ENCODE assay signal across 1 cellular context in the genomic region with DNA sequence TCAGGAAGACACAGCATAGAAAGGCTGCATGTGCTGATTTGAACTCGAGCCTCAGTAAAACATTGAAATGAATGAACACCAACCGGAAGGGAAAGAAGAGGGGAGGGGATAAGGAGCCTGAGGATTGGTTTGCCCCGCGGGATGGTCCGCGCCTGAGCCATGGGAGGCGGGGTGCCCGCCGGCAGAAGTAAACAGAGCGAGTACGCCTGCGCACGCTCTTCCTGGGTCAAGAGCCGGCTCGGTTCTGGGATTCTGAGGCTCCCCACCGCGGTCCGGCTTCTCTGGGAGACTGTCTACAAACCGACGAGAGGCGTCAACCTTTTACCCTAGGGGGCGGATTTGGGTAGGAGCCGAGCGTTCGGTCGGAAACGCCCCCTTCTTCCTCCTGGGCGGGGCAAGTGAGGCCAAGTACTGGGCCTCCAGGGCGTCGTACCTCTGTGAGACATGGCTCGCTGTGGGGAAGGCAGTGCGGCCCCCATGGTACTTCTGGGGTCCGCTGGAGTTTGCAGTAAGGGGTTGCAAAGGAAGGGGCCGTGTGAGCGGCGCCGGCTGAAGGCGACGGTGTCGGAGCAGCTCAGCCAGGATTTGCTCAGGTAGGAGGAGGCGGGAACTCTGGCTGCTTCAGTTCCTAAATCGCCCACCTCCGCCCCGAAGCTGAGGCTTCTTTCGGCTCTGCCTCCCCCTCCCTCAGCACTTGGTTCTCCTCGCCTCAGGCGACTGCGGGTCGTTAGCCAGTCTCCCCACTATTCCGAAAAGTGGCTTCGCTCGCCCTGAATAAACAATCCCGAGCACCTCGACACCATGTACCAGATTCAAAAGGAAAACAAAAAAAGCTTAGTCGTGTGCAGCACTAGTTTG.
TF ChIP-seq lines count a peak whose summit lies in the region.

A gene (plus strand): TSS at position 218 of the 858 bp plus-strand sequence. CDS start 227 bp downstream, at position 445.

TF ChIP-seq in K562, 482 proteins besides CTCF, POLR2A, EP300 and RAD21 (continued from another document and continues in another):
- TF ChIP-seq, protein P1, sequence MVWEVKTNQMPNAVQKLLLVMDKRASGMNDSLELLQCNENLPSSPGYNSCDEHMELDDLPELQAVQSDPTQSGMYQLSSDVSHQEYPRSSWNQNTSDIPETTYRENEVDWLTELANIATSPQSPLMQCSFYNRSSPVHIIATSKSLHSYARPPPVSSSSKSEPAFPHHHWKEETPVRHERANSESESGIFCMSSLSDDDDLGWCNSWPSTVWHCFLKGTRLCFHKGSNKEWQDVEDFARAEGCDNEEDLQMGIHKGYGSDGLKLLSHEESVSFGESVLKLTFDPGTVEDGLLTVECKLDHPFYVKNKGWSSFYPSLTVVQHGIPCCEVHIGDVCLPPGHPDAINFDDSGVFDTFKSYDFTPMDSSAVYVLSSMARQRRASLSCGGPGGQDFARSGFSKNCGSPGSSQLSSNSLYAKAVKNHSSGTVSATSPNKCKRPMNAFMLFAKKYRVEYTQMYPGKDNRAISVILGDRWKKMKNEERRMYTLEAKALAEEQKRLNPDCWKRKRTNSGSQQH (CRISPR knock-in tag; IDR thresholded peaks at IDR 0.05): peak; percentile 54; the same call in 1 of the 2 replicates
- peak; percentile 71 for TF ChIP-seq GABPA (tag; conservative IDR thresholded peaks at IDR 0.05; ENCODE audit: low read depth)
- no peak for TF ChIP-seq ZNF121 (CRISPR knock-in tag; conservative IDR thresholded peaks at IDR 0.05)
- TF ChIP-seq ZNF77 (CRISPR knock-in tag; IDR thresholded peaks at IDR 0.05): no peak
- no peak for TF ChIP-seq ZNF436 (CRISPR knock-in tag; IDR thresholded peaks at IDR 0.05)
- TF ChIP-seq, protein P2, sequence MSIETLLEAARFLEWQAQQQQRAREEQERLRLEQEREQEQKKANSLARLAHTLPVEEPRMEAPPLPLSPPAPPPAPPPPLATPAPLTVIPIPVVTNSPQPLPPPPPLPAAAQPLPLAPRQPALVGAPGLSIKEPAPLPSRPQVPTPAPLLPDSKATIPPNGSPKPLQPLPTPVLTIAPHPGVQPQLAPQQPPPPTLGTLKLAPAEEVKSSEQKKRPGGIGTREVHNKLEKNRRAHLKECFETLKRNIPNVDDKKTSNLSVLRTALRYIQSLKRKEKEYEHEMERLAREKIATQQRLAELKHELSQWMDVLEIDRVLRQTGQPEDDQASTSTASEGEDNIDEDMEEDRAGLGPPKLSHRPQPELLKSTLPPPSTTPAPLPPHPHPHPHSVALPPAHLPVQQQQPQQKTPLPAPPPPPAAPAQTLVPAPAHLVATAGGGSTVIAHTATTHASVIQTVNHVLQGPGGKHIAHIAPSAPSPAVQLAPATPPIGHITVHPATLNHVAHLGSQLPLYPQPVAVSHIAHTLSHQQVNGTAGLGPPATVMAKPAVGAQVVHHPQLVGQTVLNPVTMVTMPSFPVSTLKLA (conservative IDR thresholded peaks at IDR 0.05): peak; percentile 86 to 87
- 0 out of 2 replicates have a peak, but pooled peaks have one; percentile 29 for TF ChIP-seq SMARCE1 (IDR thresholded peaks at IDR 0.05)
- TF ChIP-seq ETV1 (tag; conservative IDR thresholded peaks at IDR 0.05; ENCODE audit: low read depth): peak; percentile 52
- no peak for TF ChIP-seq HNRNPK (IDR thresholded peaks at IDR 0.05; ENCODE audit: low read depth, low read length, poor library complexity, severe bottlenecking)
- TF ChIP-seq SIN3A (IDR thresholded peaks at IDR 0.05; ENCODE audit: borderline replicate concordance in 2 of 2, control insufficient read depth in 1 of 2, low read depth in 2 of 2, low read length in 2 of 2): peak; percentile 14 to 66; a peak in 1 of 4 replicates
- TF ChIP-seq GTF2E2 (tag; IDR thresholded peaks at IDR 0.05): no peak
- TF ChIP-seq EHMT2 (IDR thresholded peaks at IDR 0.05): no peak
- no peak for TF ChIP-seq CBX2 (IDR thresholded peaks at IDR 0.05; ENCODE audit: insufficient read depth, low read length, poor library complexity, severe bottlenecking)
- no peak for TF ChIP-seq JUN (IDR thresholded peaks at IDR 0.05; ENCODE audit: borderline replicate concordance, low read depth, low read length)
- no peak for TF ChIP-seq JUN (CRISPR knock-in tag; IDR thresholded peaks at IDR 0.05; ENCODE audit: borderline replicate concordance)
- peak; percentile 83; the same call in 1 of the 2 replicates for TF ChIP-seq BRD4 (IDR thresholded peaks at IDR 0.05)
- no peak for TF ChIP-seq NEUROD1 (IDR thresholded peaks at IDR 0.05; ENCODE audit: borderline replicate concordance, low read depth, low read length, partially characterized antibody)
- TF ChIP-seq, protein P3, sequence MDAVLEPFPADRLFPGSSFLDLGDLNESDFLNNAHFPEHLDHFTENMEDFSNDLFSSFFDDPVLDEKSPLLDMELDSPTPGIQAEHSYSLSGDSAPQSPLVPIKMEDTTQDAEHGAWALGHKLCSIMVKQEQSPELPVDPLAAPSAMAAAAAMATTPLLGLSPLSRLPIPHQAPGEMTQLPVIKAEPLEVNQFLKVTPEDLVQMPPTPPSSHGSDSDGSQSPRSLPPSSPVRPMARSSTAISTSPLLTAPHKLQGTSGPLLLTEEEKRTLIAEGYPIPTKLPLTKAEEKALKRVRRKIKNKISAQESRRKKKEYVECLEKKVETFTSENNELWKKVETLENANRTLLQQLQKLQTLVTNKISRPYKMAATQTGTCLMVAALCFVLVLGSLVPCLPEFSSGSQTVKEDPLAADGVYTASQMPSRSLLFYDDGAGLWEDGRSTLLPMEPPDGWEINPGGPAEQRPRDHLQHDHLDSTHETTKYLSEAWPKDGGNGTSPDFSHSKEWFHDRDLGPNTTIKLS (IDR thresholded peaks at IDR 0.05; ENCODE audit: borderline replicate concordance, low read depth): no peak
- peak; percentile 40 for TF ChIP-seq BRD9 (IDR thresholded peaks at IDR 0.05; ENCODE audit: low read depth, partially characterized antibody)
- TF ChIP-seq SREBF2 (CRISPR knock-in tag; IDR thresholded peaks at IDR 0.05): no peak
- TF ChIP-seq, protein P4, sequence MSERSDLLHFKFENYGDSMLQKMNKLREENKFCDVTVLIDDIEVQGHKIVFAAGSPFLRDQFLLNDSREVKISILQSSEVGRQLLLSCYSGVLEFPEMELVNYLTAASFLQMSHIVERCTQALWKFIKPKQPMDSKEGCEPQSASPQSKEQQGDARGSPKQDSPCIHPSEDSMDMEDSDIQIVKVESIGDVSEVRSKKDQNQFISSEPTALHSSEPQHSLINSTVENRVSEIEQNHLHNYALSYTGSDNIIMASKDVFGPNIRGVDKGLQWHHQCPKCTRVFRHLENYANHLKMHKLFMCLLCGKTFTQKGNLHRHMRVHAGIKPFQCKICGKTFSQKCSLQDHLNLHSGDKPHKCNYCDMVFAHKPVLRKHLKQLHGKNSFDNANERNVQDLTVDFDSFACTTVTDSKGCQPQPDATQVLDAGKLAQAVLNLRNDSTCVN (CRISPR knock-in tag; IDR thresholded peaks at IDR 0.05): no peak
- TF ChIP-seq HNRNPL (IDR thresholded peaks at IDR 0.05; ENCODE audit: low read depth, low read length): no peak
- 0 out of 2 replicates have a peak, but pooled peaks have one; percentile 37 for TF ChIP-seq EGR1 (conservative IDR thresholded peaks at IDR 0.05)
- TF ChIP-seq NFIX (CRISPR knock-in tag; IDR thresholded peaks at IDR 0.05; ENCODE audit: low read depth): no peak
- peak; percentile 50; the same call in 1 of the 2 replicates for TF ChIP-seq POLR2AphosphoS5 (IDR thresholded peaks at IDR 0.05; ENCODE audit: control insufficient read depth, insufficient read depth, low read depth, low read length)
- TF ChIP-seq, protein P5, sequence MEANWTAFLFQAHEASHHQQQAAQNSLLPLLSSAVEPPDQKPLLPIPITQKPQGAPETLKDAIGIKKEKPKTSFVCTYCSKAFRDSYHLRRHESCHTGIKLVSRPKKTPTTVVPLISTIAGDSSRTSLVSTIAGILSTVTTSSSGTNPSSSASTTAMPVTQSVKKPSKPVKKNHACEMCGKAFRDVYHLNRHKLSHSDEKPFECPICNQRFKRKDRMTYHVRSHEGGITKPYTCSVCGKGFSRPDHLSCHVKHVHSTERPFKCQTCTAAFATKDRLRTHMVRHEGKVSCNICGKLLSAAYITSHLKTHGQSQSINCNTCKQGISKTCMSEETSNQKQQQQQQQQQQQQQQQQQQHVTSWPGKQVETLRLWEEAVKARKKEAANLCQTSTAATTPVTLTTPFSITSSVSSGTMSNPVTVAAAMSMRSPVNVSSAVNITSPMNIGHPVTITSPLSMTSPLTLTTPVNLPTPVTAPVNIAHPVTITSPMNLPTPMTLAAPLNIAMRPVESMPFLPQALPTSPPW (CRISPR knock-in tag; IDR thresholded peaks at IDR 0.05): peak; percentile 67
- no peak for TF ChIP-seq E2F3 (CRISPR knock-in tag; IDR thresholded peaks at IDR 0.05)
- TF ChIP-seq FIP1L1 (IDR thresholded peaks at IDR 0.05; ENCODE audit: low read depth, low read length, poor library complexity, severe bottlenecking): no peak
- TF ChIP-seq, protein P6, sequence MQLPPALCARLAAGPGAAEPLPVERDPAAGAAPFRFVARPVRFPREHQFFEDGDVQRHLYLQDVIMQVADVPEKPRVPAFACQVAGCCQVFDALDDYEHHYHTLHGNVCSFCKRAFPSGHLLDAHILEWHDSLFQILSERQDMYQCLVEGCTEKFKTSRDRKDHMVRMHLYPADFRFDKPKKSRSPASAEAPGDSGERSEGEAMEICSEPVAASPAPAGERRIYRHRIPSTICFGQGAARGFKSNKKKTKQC (CRISPR knock-in tag; IDR thresholded peaks at IDR 0.05): peak; percentile 57; the same call in 1 of the 2 replicates
- peak; percentile 39; the same call in 1 of the 2 replicates for TF ChIP-seq SMAD4 (CRISPR knock-in tag; conservative IDR thresholded peaks at IDR 0.05)
- TF ChIP-seq, protein P7, sequence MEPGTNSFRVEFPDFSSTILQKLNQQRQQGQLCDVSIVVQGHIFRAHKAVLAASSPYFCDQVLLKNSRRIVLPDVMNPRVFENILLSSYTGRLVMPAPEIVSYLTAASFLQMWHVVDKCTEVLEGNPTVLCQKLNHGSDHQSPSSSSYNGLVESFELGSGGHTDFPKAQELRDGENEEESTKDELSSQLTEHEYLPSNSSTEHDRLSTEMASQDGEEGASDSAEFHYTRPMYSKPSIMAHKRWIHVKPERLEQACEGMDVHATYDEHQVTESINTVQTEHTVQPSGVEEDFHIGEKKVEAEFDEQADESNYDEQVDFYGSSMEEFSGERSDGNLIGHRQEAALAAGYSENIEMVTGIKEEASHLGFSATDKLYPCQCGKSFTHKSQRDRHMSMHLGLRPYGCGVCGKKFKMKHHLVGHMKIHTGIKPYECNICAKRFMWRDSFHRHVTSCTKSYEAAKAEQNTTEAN (CRISPR knock-in tag; IDR thresholded peaks at IDR 0.05): no peak
- TF ChIP-seq ETV5 (CRISPR knock-in tag; IDR thresholded peaks at IDR 0.05; ENCODE audit: low read depth): peak; percentile 30; the same call in 1 of the 2 replicates
- peak; percentile 75 for TF ChIP-seq ELF1 (tag; IDR thresholded peaks at IDR 0.05)
- TF ChIP-seq GABPB1 (CRISPR knock-in tag; IDR thresholded peaks at IDR 0.05): peak; percentile 62
- peak; percentile 86 for TF ChIP-seq RBFOX2 (IDR thresholded peaks at IDR 0.05; ENCODE audit: low read depth, low read length)
- no peak for TF ChIP-seq PURB (CRISPR knock-in tag; IDR thresholded peaks at IDR 0.05; ENCODE audit: low read depth)
- TF ChIP-seq TSC22D4 (tag; IDR thresholded peaks at IDR 0.05): no peak
- TF ChIP-seq SUPT5H (IDR thresholded peaks at IDR 0.05): peak; percentile 76
- no peak for TF ChIP-seq GTF2F1 (IDR thresholded peaks at IDR 0.05; ENCODE audit: low read depth, low read length)
- TF ChIP-seq, protein P8, sequence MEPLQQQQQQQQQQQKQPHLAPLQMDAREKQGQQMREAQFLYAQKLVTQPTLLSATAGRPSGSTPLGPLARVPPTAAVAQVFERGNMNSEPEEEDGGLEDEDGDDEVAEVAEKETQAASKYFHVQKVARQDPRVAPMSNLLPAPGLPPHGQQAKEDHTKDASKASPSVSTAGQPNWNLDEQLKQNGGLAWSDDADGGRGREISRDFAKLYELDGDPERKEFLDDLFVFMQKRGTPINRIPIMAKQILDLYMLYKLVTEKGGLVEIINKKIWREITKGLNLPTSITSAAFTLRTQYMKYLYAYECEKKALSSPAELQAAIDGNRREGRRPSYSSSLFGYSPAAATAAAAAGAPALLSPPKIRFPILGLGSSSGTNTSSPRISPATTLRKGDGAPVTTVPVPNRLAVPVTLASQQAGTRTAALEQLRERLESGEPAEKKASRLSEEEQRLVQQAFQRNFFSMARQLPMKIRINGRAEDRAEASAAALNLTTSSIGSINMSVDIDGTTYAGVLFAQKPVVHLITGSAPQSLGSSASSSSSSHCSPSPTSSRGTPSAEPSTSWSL (CRISPR knock-in tag; IDR thresholded peaks at IDR 0.05; ENCODE audit: borderline replicate concordance): no peak
- TF ChIP-seq, protein P9, sequence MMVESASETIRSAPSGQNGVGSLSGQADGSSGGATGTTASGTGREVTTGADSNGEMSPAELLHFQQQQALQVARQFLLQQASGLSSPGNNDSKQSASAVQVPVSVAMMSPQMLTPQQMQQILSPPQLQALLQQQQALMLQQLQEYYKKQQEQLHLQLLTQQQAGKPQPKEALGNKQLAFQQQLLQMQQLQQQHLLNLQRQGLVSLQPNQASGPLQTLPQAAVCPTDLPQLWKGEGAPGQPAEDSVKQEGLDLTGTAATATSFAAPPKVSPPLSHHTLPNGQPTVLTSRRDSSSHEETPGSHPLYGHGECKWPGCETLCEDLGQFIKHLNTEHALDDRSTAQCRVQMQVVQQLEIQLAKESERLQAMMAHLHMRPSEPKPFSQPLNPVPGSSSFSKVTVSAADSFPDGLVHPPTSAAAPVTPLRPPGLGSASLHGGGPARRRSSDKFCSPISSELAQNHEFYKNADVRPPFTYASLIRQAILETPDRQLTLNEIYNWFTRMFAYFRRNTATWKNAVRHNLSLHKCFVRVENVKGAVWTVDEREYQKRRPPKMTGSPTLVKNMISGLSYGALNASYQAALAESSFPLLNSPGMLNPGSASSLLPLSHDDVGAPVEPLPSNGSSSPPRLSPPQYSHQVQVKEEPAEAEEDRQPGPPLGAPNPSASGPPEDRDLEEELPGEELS (CRISPR knock-in tag; IDR thresholded peaks at IDR 0.05; ENCODE audit: borderline replicate concordance): no peak
- TF ChIP-seq FOS (IDR thresholded peaks at IDR 0.05; ENCODE audit: extremely low read depth, insufficient read length): no peak
- TF ChIP-seq BACH1 (tag; IDR thresholded peaks at IDR 0.05): no peak
- TF ChIP-seq ZNF551 (CRISPR knock-in tag; IDR thresholded peaks at IDR 0.05): no peak
- no peak for TF ChIP-seq ZNF507 (tag; conservative IDR thresholded peaks at IDR 0.05)
- TF ChIP-seq SIN3B (IDR thresholded peaks at IDR 0.05; ENCODE audit: low read depth): no peak
- TF ChIP-seq, protein P10, sequence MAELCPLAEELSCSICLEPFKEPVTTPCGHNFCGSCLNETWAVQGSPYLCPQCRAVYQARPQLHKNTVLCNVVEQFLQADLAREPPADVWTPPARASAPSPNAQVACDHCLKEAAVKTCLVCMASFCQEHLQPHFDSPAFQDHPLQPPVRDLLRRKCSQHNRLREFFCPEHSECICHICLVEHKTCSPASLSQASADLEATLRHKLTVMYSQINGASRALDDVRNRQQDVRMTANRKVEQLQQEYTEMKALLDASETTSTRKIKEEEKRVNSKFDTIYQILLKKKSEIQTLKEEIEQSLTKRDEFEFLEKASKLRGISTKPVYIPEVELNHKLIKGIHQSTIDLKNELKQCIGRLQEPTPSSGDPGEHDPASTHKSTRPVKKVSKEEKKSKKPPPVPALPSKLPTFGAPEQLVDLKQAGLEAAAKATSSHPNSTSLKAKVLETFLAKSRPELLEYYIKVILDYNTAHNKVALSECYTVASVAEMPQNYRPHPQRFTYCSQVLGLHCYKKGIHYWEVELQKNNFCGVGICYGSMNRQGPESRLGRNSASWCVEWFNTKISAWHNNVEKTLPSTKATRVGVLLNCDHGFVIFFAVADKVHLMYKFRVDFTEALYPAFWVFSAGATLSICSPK (IDR thresholded peaks at IDR 0.05; ENCODE audit: borderline replicate concordance): 0 out of 2 replicates have a peak, but pooled peaks have one; percentile 32
- peak; percentile 93 for TF ChIP-seq KLF13 (tag; IDR thresholded peaks at IDR 0.05; ENCODE audit: borderline replicate concordance, low read depth)
- TF ChIP-seq KDM5B (IDR thresholded peaks at IDR 0.05; ENCODE audit: insufficient replicate concordance, low read depth, low read length): peak; percentile 73
- no peak for TF ChIP-seq ESRRA (IDR thresholded peaks at IDR 0.05; ENCODE audit: borderline replicate concordance, low read depth)
